Comparison of ENCODE assay signal across 19 cellular contexts in the genomic region with DNA sequence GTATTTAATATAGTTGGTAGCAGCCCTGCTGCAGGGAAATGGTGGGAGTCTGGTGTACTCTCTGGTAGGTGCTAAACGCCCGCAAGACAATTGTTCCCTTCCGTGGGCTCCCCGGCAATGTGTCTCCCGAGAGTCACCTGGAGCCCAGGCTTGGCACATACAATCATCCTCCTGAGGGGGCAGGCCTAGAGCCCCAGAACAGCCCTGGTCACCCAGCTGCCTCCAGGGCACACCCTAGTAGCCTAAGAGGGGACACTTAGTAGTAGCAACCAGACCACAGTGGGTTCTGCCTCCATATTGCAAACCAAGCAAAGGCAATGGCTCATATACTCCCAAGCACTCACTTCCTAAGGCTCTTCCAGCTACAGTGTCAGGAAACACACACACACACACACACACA.
A peak's percentile ranks its signal among the peaks of the same experiment; 100 is the strongest.
DNase-seq lines count a peak whose midpoint lies in the region; ATAC-seq and TF ChIP-seq lines count a peak whose summit lies in the region.
"Had no signal": no experiment of that assay in that cellular context is flagged by ENCODE, and none has a peak within 500 bp of the region (broad histone marks: within the 10 kb centered on the region; RNA-seq: fewer than 3 reads in every experiment).

No MANE protein-coding gene starts in this region.

- no peak overlapping the region for H3K4me3 ChIP-seq in CD4-positive, alpha-beta memory T cell (ENCODE audit: low read length in 2 of 2)
- no peak overlapping the region for H3K4me3 ChIP-seq in endodermal cell (ENCODE audit: low read length)
- H3K4me3 ChIP-seq in neuronal stem cell (ENCODE audit: low read length in 2 of 2): no peak overlapping the region
- no peak overlapping the region for H3K4me3 ChIP-seq in testis
- H3K4me3 ChIP-seq: GM12878 had no signal

- H3K18ac ChIP-seq in neuronal stem cell (ENCODE audit: low read length): no peak overlapping the region

- H3K36me3 ChIP-seq in CD4-positive, alpha-beta memory T cell (ENCODE audit: insufficient read depth, low read length): peaks cover 26% of the 10 kb centered on the region
- H3K36me3 ChIP-seq in endodermal cell (ENCODE audit: control insufficient read depth, insufficient read depth, low read length): no peaks in the 10 kb centered on the region
- H3K36me3 ChIP-seq in neuronal stem cell (replicated peaks in 1 of 2; ENCODE audit: control insufficient read depth in 2 of 2, insufficient read depth in 2 of 2, low read length in 2 of 2): no peaks in the 10 kb centered on the region
- H3K36me3 ChIP-seq in testis (ENCODE audit: low read depth, missing control alignments): no peaks in the 10 kb centered on the region

- no peak overlapping the region for H3K27ac ChIP-seq in CD4-positive, alpha-beta memory T cell (ENCODE audit: low read depth, low read length)
- no peak overlapping the region for H3K27ac ChIP-seq in endodermal cell (ENCODE audit: low read depth, low read length)
- H3K27ac ChIP-seq in neuronal stem cell (replicated peaks; ENCODE audit: low read length): no peak overlapping the region
- no peak overlapping the region for H3K27ac ChIP-seq in testis
- H3K27ac ChIP-seq: C4-2B, HL-60 had no signal

- H3K9me3 ChIP-seq in CD4-positive, alpha-beta memory T cell (ENCODE audit: control insufficient read depth in 1 of 2, low read length in 2 of 2): no peaks in the 10 kb centered on the region
- no peaks in the 10 kb centered on the region for H3K9me3 ChIP-seq in endodermal cell (ENCODE audit: control insufficient read depth, low read length)
- no peaks in the 10 kb centered on the region for H3K9me3 ChIP-seq in neuronal stem cell (replicated peaks in 1 of 2; ENCODE audit: control insufficient read depth in 2 of 2, insufficient read depth in 1 of 2, low read depth in 1 of 2, low read length in 2 of 2)
- no peaks in the 10 kb centered on the region for H3K9me3 ChIP-seq in testis

- no peak overlapping the region for H3K4ac ChIP-seq in neuronal stem cell (ENCODE audit: low read length)

- H3K4me1 Mint-ChIP-seq in CD4-positive, alpha-beta memory T cell: peaks cover 17 to 45% (median 28%) of the 10 kb centered on the region in 4 donors
- H3K4me1 Mint-ChIP-seq in endodermal cell: peaks cover 9% of the 10 kb centered on the region

- H3K4me1 ChIP-seq in CD4-positive, alpha-beta memory T cell (ENCODE audit: insufficient read depth, low read length): peaks cover 8% of the 10 kb centered on the region
- H3K4me1 ChIP-seq in endodermal cell (ENCODE audit: control insufficient read depth, insufficient read depth, low read length): no peaks in the 10 kb centered on the region
- H3K4me1 ChIP-seq in neuronal stem cell (ENCODE audit: control insufficient read depth in 2 of 2, insufficient read depth in 1 of 2, low read depth in 1 of 2, low read length in 2 of 2): peaks cover 0 to 19% of the 10 kb centered on the region in 2 donors
- no peaks in the 10 kb centered on the region for H3K4me1 ChIP-seq in testis

- H4K8ac ChIP-seq in neuronal stem cell (ENCODE audit: low read depth, low read length): no peak overlapping the region

- H3K79me1 ChIP-seq in neuronal stem cell (ENCODE audit: low read depth, low read length): no peaks in the 10 kb centered on the region

- no peak overlapping the region for H3K14ac ChIP-seq in neuronal stem cell (ENCODE audit: low read length)

- no peak overlapping the region for H3K4me3 Mint-ChIP-seq in CD4-positive, alpha-beta memory T cell
- H3K4me3 Mint-ChIP-seq in endodermal cell: no peak overlapping the region
- H3K4me3 Mint-ChIP-seq: CD8-positive, alpha-beta memory T cell; H9 had no signal

- DNase-seq in CD4-positive, alpha-beta memory T cell: no peak
- DNase-seq in RPMI7951 (ENCODE audit: low read depth) (peak; percentile 17), endodermal cell (peak; percentile 35), neuronal stem cell (ENCODE audit: low spot score) (no peak), GOT3 (lab: John Stamatoyannopoulos, UW) (no peak), NCI-H146 (lab: John Stamatoyannopoulos, UW) (no peak), testis (no peak)
- DNase-seq: ACHN; CD8-positive, alpha-beta memory T cell; COR-L47; DMS 273 treated with DMSO at 0.1 percent for 48 hours; DMS53; DND-41; EL; H9 had no signal

- H3K27me3 ChIP-seq in CD4-positive, alpha-beta memory T cell (ENCODE audit: insufficient read depth, low read length): no peaks in the 10 kb centered on the region
- H3K27me3 ChIP-seq in endodermal cell (ENCODE audit: control insufficient read depth, insufficient read depth, low read length, poor library complexity, severe bottlenecking) (peaks cover 73% of the 10 kb centered on the region), neuronal stem cell (ENCODE audit: control insufficient read depth in 3 of 3, insufficient read depth in 3 of 3, low read depth in 1 of 3, low read length in 3 of 3) (no peaks in the 10 kb centered on the region), testis (no peaks in the 10 kb centered on the region)

- POLR2A ChIA-PET in CD4-positive, alpha-beta memory T cell (lab: Charles Lee; ENCODE audit: partially characterized antibody): no interaction called here

- no peak overlapping the region for H2BK5ac ChIP-seq in neuronal stem cell (ENCODE audit: low read length)

- no peak overlapping the region for H2BK15ac ChIP-seq in neuronal stem cell (ENCODE audit: low read length)

- CTCF ChIA-PET in CD4-positive, alpha-beta memory T cell (lab: Charles Lee; ENCODE audit: partially characterized antibody): interaction anchor here (1.1 kb wide), 1 partner anchor 167 kb away, joined by 3 read pairs; no protein-coding TSS in a partner anchor

- no peak for ATAC-seq in HG02885 (IDR thresholded peaks at IDR 0.05; ENCODE audit: poor library complexity, unreplicated experiment)
- ATAC-seq: GM12878 had no signal

- peak overlapping the region in 4 of 7 donors; percentile 13 to 48 (median 23) for H3K27ac Mint-ChIP-seq in CD4-positive, alpha-beta memory T cell
- no peak overlapping the region for H3K27ac Mint-ChIP-seq in endodermal cell
- H3K27ac Mint-ChIP-seq: H9 had no signal

- TF ChIP-seq CTCF in endodermal cell (conservative IDR thresholded peaks at IDR 0.05) (no peak), testis (IDR thresholded peaks at IDR 0.05) (no peak)

- no peak for TF ChIP-seq POLR2A in testis (IDR thresholded peaks at IDR 0.05)

- H2BK120ac ChIP-seq in neuronal stem cell (ENCODE audit: low read depth, low read length): no peak overlapping the region

- H3K36me3 Mint-ChIP-seq in CD4-positive, alpha-beta memory T cell: peaks cover 25 to 33% of the 10 kb centered on the region in 2 donors
- H3K36me3 Mint-ChIP-seq in endodermal cell (ENCODE audit: low read depth): no peaks in the 10 kb centered on the region

- H3K9ac ChIP-seq in endodermal cell (ENCODE audit: extremely low read depth, low read length, poor library complexity, severe bottlenecking): no peak overlapping the region
- no peak overlapping the region for H3K9ac ChIP-seq in neuronal stem cell (ENCODE audit: low read depth, low read length, poor library complexity)

- H2AFZ ChIP-seq in neuronal stem cell (ENCODE audit: low read length): peak overlapping the region; percentile 60

- no peak overlapping the region for H3K4me2 ChIP-seq in neuronal stem cell (ENCODE audit: insufficient read depth, low read length, poor library complexity, severe bottlenecking)

- peaks cover 0 to 2% (median 0%) of the 10 kb centered on the region in 8 donors for H3K9me3 Mint-ChIP-seq in CD4-positive, alpha-beta memory T cell
- H3K9me3 Mint-ChIP-seq in endodermal cell: no peaks in the 10 kb centered on the region
- H3K9me3 Mint-ChIP-seq: CD8-positive, alpha-beta memory T cell; H9 had no signal

- H4K91ac ChIP-seq in neuronal stem cell (ENCODE audit: low read depth, low read length, poor library complexity): no peak overlapping the region

- 92 to 100% methylated on average over 1 to 5 of the region's 5 CpGs for WGBS in endodermal cell (ENCODE audit: insufficient coverage in 1 of 2, insufficient read length in 1 of 2), 2 experiments
- no CpG with 5 or more reads among the region's 5 CpGs for WGBS in neuronal stem cell (ENCODE audit: extremely low coverage in 2 of 2, insufficient read length in 2 of 2, insufficient replicate concordance in 1 of 2), 2 donors
- WGBS in testis, 2 donors: 83 to 98% methylated on average over 1 to 5 of the region's 5 CpGs

- H2BK12ac ChIP-seq in neuronal stem cell (ENCODE audit: low read length): no peak overlapping the region

- H3K23ac ChIP-seq in neuronal stem cell (ENCODE audit: low read depth, low read length, poor library complexity): no peak overlapping the region

- no peaks in the 10 kb centered on the region for H3K27me3 Mint-ChIP-seq in CD4-positive, alpha-beta memory T cell
- peaks cover 81% of the 10 kb centered on the region for H3K27me3 Mint-ChIP-seq in endodermal cell (ENCODE audit: insufficient read depth)
- H3K27me3 Mint-ChIP-seq: CD8-positive, alpha-beta memory T cell had no signal

- intact Hi-C loops in CD4-positive, alpha-beta memory T cell (cut with micrococcal nuclease): no loop called here
- intact Hi-C loops in testis (cut with DNase I; ENCODE audit: low total_unique reads): no loop called here

- no peak overlapping the region for H2AK5ac ChIP-seq in neuronal stem cell (ENCODE audit: low read depth, low read length)

Comparison
In these comparisons a context has a peak if more than half of its experiments do, and no peak if none do; other contexts are left out.
1. DNase-seq: peak in RPMI7951 (single experiment) and endodermal cell (single experiment); none in CD4-positive, alpha-beta memory T cell (0 of 5), neuronal stem cell (single experiment), GOT3 (single experiment), NCI-H146 (single experiment) and testis (single experiment).